ENCODE assay signal across 24 cellular contexts in genomic region chr1:110722835-110723234, GRCh38. TPM values are rescaled to one million over a fixed set of nuclear protein-coding genes. Genes with fewer than 3 reads are reported as not detected.
"Had no signal": no experiment of that assay in that cellular context is flagged by ENCODE, and none has a peak within 500 bp of the region (broad histone marks: within the 10 kb centered on the region; RNA-seq: fewer than 3 reads in every experiment).

No MANE protein-coding gene starts in this region.

- H3K4me3 ChIP-seq: SJCRH30 had no signal

- H3K36me3 ChIP-seq: SJCRH30 had no signal

- H3K4me1 ChIP-seq: SJCRH30 had no signal

- ATAC-seq: SK-N-SH treated with all-trans-retinoic acid at 6 μM for 48 hours, T-helper 17 cell had no signal

- DNase-seq: KBM-7, NCI-H1092, NCI-H1105 treated with DMSO at 0.1 percent for 48 hours, NCI-H1417 treated with DMSO at 0.1 percent for 48 hours, NCI-H146, NCI-H1694 treated with DMSO at 0.1 percent for 48 hours, NCI-H1930, NCI-H2081, NCI-H2107, NCI-H2227 treated with DMSO at 0.1 percent for 48 hours, NCI-H524 treated with DMSO at 0.1 percent for 48 hours, NCI-H69, NCI-H774, OCI-M1, Right ventricle myocardium superior, RPMI8226, SJCRH30, T-helper 1 cell, T-helper 17 cell had no signal

- H3K27ac ChIP-seq: HL-60, SJCRH30 had no signal

- H3K9me3 ChIP-seq: SJCRH30 had no signal

RNA-seq across cellular contexts. Expression of gene KCNA3, which starts 48.1 kb away (rescaled TPM):
- total RNA-seq: LHCN-M2, MCF 10A, NCI-H460, SJCRH30 had no signal
